In the genomic region with DNA sequence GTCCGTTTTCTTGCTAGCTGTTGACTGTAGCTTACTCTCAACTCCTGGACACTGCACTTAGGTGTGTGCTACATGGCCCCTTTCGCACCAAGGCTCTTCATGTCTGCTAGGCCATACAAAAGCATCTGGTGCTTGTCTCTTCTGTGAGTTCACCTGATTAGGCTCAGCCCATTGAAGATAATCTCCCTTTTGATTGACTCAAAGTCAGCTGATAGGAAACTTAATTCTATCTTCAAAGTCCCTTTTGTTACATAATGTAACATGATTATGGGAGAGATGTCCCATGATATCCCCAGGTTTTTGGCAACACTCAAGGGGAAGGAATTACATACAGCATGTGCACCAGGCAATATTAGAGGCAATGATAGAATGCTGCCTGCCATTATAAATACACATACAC, we compare ENCODE assay signal across 28 cellular contexts.
"Had no signal": no experiment of that assay in that cellular context is flagged by ENCODE, and none has a peak within 500 bp of the region (broad histone marks: within the 10 kb centered on the region; RNA-seq: fewer than 3 reads in every experiment).

No MANE protein-coding gene starts in this region.

- H3K4me3 Mint-ChIP-seq: dendritic cell treated with granulocyte-macrophage colony-stimulating factor and Interleukin-4, amounts not matched to agents 40 ng/mL and 50 ng/mL, for 4 days; effector memory CD8-positive, alpha-beta T cell; endodermal cell; mesothelial cell of epicardium; naive thymus-derived CD4-positive, alpha-beta T cell had no signal

- ATAC-seq: effector memory CD8-positive, alpha-beta T cell; esophagus mucosa; gastrocnemius medialis; heart right ventricle; left colon; left lobe of liver; left ventricle myocardium superior; lower lobe of right lung; mucosa of descending colon; naive thymus-derived CD4-positive, alpha-beta T cell had no signal

- FAIRE-seq: endometrium, islet of Langerhans, keratinocyte had no signal

- H3K4me1 Mint-ChIP-seq: endodermal cell; mesothelial cell of epicardium; naive thymus-derived CD4-positive, alpha-beta T cell had no signal

- H3K9me3 ChIP-seq: colonic mucosa, esophagus squamous epithelium, gastrocnemius medialis, lower lobe of right lung, mucosa of descending colon had no signal

- H3K27me3 Mint-ChIP-seq: effector memory CD8-positive, alpha-beta T cell; naive thymus-derived CD4-positive, alpha-beta T cell had no signal

- H3K36me3 Mint-ChIP-seq: mesothelial cell of epicardium; naive thymus-derived CD4-positive, alpha-beta T cell had no signal

- DNase-seq: colonic mucosa; cortex of kidney; effector CD8-positive, alpha-beta T cell; effector memory CD8-positive, alpha-beta T cell; endodermal cell; erythroblast; esophagus squamous epithelium; foreskin fibroblast; foreskin melanocyte; gastrocnemius medialis; glutamatergic neuron; head of caudate nucleus; heart right ventricle; hippocampal formation; left colon; left ventricle myocardium superior; lower lobe of right lung; mesenchymal stem cell; mucosa of descending colon; naive thymus-derived CD4-positive, alpha-beta T cell had no signal

- H3K27ac Mint-ChIP-seq: dendritic cell treated with granulocyte-macrophage colony-stimulating factor and Interleukin-4, amounts not matched to agents 40 ng/mL and 50 ng/mL, for 4 days; effector memory CD8-positive, alpha-beta T cell; endodermal cell; mesothelial cell of epicardium; naive thymus-derived CD4-positive, alpha-beta T cell had no signal

- H3K27me3 ChIP-seq: colonic mucosa, esophagus squamous epithelium, gastrocnemius medialis, heart right ventricle had no signal

- H3K36me3 ChIP-seq: colonic mucosa, esophagus squamous epithelium, gastrocnemius medialis, heart right ventricle, lower lobe of right lung had no signal

- H3K27ac ChIP-seq: colonic mucosa, epithelial cell of prostate, esophagus squamous epithelium, gastrocnemius medialis, lower lobe of right lung had no signal

- H3K9me3 Mint-ChIP-seq: dendritic cell treated with granulocyte-macrophage colony-stimulating factor and Interleukin-4, amounts not matched to agents 40 ng/mL and 50 ng/mL, for 4 days; endodermal cell had no signal

- H3K4me1 ChIP-seq: colonic mucosa, lower lobe of right lung had no signal

- H3K4me3 ChIP-seq: colonic mucosa, esophagus squamous epithelium, gastrocnemius medialis, heart right ventricle, lower lobe of right lung, mucosa of descending colon had no signal
